Comparison of ENCODE assay signal across 21 cellular contexts in genomic region chr10:3251172-3251571, GRCh38.
A peak's percentile ranks its signal among the peaks of the same experiment; 100 is the strongest.
DNase-seq lines count a peak whose midpoint lies in the region; ATAC-seq and TF ChIP-seq lines count a peak whose summit lies in the region.
"Had no signal": no experiment of that assay in that cellular context is flagged by ENCODE, and none has a peak within 500 bp of the region (broad histone marks: within the 10 kb centered on the region; RNA-seq: fewer than 3 reads in every experiment).

No MANE protein-coding gene starts in this region.

- TF ChIP-seq CTCF in DND-41 (IDR thresholded peaks at IDR 0.05; ENCODE audit: borderline replicate concordance, extremely low read depth, low read length, poor library complexity, severe bottlenecking) (no peak), VCaP (conservative IDR thresholded peaks at IDR 0.05) (no peak), sigmoid colon (IDR thresholded peaks at IDR 0.05) (no peak)

- TF ChIP-seq EP300 in sigmoid colon (IDR thresholded peaks at IDR 0.05) = no peak

- H3K9me3 Mint-ChIP-seq in activated T-cell treated with anti-CD3 and anti-CD28 coated beads, Interleukin-2, amount 50 U/mL, for 4 hours = no peaks in the 10 kb centered on the region
- no peaks in the 10 kb centered on the region for H3K9me3 Mint-ChIP-seq in activated T-cell treated with anti-CD3 and anti-CD28 coated beads, Interleukin-2, amount 50 U/mL, for 24 hours
- H3K9me3 Mint-ChIP-seq: CD4-positive, CD25-positive, alpha-beta regulatory T cell had no signal

- H3K9me3 ChIP-seq in DND-41 (ENCODE audit: insufficient read depth, low read length, severe bottlenecking) = no peaks in the 10 kb centered on the region
- no peaks in the 10 kb centered on the region for H3K9me3 ChIP-seq in sigmoid colon

- no peaks in the 10 kb centered on the region for H4K20me1 ChIP-seq in DND-41 (ENCODE audit: insufficient read depth, low read length)

- peaks cover 7% of the 10 kb centered on the region for H3K27me3 ChIP-seq in DND-41 (ENCODE audit: insufficient read depth, low read length, poor library complexity)
- H3K27me3 ChIP-seq in sigmoid colon = no peaks in the 10 kb centered on the region

- peak; percentile 43 for ATAC-seq in activated T-cell treated with anti-CD3 and anti-CD28 coated beads, Interleukin-2, amount 50 U/mL, for 4 hours
- peak; percentile 85 for ATAC-seq in DND-41 (ENCODE audit: insufficient read depth, low read depth)
- ATAC-seq in HG03159 (IDR thresholded peaks at IDR 0.05; ENCODE audit: unreplicated experiment) = no peak
- ATAC-seq: PC-3 had no signal

- DNase-seq in activated T-cell treated with anti-CD3 and anti-CD28 coated beads, Interleukin-2, amount 50 U/mL, for 4 hours = no peak
- DNase-seq in activated T-cell treated with anti-CD3 and anti-CD28 coated beads, Interleukin-2, amount 50 U/mL, for 24 hours = no peak
- peak; percentile 52 for DNase-seq in DND-41
- peak; percentile 26 for DNase-seq in sigmoid colon
- no peak for DNase-seq in kidney glomerular epithelial cell (lab: John Stamatoyannopoulos, UW)
- DNase-seq in SHP77 treated with DMSO at 0.1 percent for 48 hours (lab: John Stamatoyannopoulos, UW) = no peak
- DNase-seq: ACHN; AML-193; Caco-2; CD4-positive, CD25-positive, alpha-beta regulatory T cell; DMS53; KG1; NCI-H1048; NCI-H1436 treated with DMSO at 0.1 percent for 48 hours; NCI-H2029 treated with DMSO at 0.1 percent for 48 hours; NCI-H2171 treated with DMSO at 0.1 percent for 48 hours; NCI-H748 treated with DMSO at 0.1 percent for 48 hours; PC-3 had no signal

- no peak overlapping the region for H3K27ac Mint-ChIP-seq in activated T-cell treated with anti-CD3 and anti-CD28 coated beads, Interleukin-2, amount 50 U/mL, for 24 hours

- H3K27me3 Mint-ChIP-seq in activated T-cell treated with anti-CD3 and anti-CD28 coated beads, Interleukin-2, amount 50 U/mL, for 4 hours (ENCODE audit: low read depth) = peaks cover 34% of the 10 kb centered on the region
- H3K27me3 Mint-ChIP-seq in activated T-cell treated with anti-CD3 and anti-CD28 coated beads, Interleukin-2, amount 50 U/mL, for 24 hours = peaks cover 62% of the 10 kb centered on the region

- H3K4me1 ChIP-seq in DND-41 (ENCODE audit: insufficient read depth, low read length) = no peaks in the 10 kb centered on the region
- H3K4me1 ChIP-seq in sigmoid colon = peaks cover 0 to 21% (median 16%) of the 10 kb centered on the region in 4 donors

- H3K27ac ChIP-seq in DND-41 (ENCODE audit: low read length) (no peak overlapping the region), VCaP (peak overlapping the region; percentile 91; the same call in 1 of the 2 replicates), sigmoid colon (no peak overlapping the region)
- H3K27ac ChIP-seq: RWPE1 had no signal

- WGBS in sigmoid colon, 2 donors = 68 to 87% methylated on average over 10 of the region's 10 CpGs

- H3K4me3 Mint-ChIP-seq in activated T-cell treated with anti-CD3 and anti-CD28 coated beads, Interleukin-2, amount 50 U/mL, for 4 hours = no peak overlapping the region
- H3K4me3 Mint-ChIP-seq in activated T-cell treated with anti-CD3 and anti-CD28 coated beads, Interleukin-2, amount 50 U/mL, for 24 hours = no peak overlapping the region
- H3K4me3 Mint-ChIP-seq: CD4-positive, CD25-positive, alpha-beta regulatory T cell had no signal

- H3K9ac ChIP-seq in DND-41 (ENCODE audit: low read depth, low read length) = no peak overlapping the region

- H3K4me3 ChIP-seq in DND-41 (ENCODE audit: low read depth in 1 of 2, low read length in 2 of 2) (no peak overlapping the region), sigmoid colon (no peak overlapping the region)

- H3K36me3 ChIP-seq in DND-41 (ENCODE audit: insufficient read depth, low read length) (no peaks in the 10 kb centered on the region), sigmoid colon (no peaks in the 10 kb centered on the region)

- no peaks in the 10 kb centered on the region for H3K79me2 ChIP-seq in DND-41 (ENCODE audit: insufficient read depth, low read length)

- no peak overlapping the region for H2AFZ ChIP-seq in DND-41 (ENCODE audit: low read depth, low read length)

- H3K36me3 Mint-ChIP-seq in activated T-cell treated with anti-CD3 and anti-CD28 coated beads, Interleukin-2, amount 50 U/mL, for 4 hours (ENCODE audit: insufficient read depth) = no peaks in the 10 kb centered on the region
- H3K36me3 Mint-ChIP-seq in activated T-cell treated with anti-CD3 and anti-CD28 coated beads, Interleukin-2, amount 50 U/mL, for 24 hours (ENCODE audit: low read depth) = no peaks in the 10 kb centered on the region
- H3K36me3 Mint-ChIP-seq: CD4-positive, CD25-positive, alpha-beta regulatory T cell had no signal

- TF ChIP-seq POLR2A in sigmoid colon (IDR thresholded peaks at IDR 0.05) = no peak

- H3K4me2 ChIP-seq in DND-41 (ENCODE audit: insufficient read depth, low read length) = no peak overlapping the region

- intact Hi-C loops in sigmoid colon (cut with DNase I) = no loop called here

- H3K4me1 Mint-ChIP-seq in activated T-cell treated with anti-CD3 and anti-CD28 coated beads, Interleukin-2, amount 50 U/mL, for 4 hours (ENCODE audit: low read depth) = peaks cover 4% of the 10 kb centered on the region
- H3K4me1 Mint-ChIP-seq in activated T-cell treated with anti-CD3 and anti-CD28 coated beads, Interleukin-2, amount 50 U/mL, for 24 hours (ENCODE audit: low read depth) = peaks cover 11% of the 10 kb centered on the region
- H3K4me1 Mint-ChIP-seq: CD4-positive, CD25-positive, alpha-beta regulatory T cell had no signal

Comparison
In these comparisons a context has a peak if more than half of its experiments do, and no peak if none do; other contexts are left out.
1. DNase-seq: peak in DND-41 (single experiment) and sigmoid colon (single experiment); none in activated T-cell treated with anti-CD3 and anti-CD28 coated beads, Interleukin-2, amount 50 U/mL, for 4 hours (single experiment), activated T-cell treated with anti-CD3 and anti-CD28 coated beads, Interleukin-2, amount 50 U/mL, for 24 hours (single experiment), kidney glomerular epithelial cell (single experiment) and SHP77 treated with DMSO at 0.1 percent for 48 hours (single experiment).